In the genomic region with DNA sequence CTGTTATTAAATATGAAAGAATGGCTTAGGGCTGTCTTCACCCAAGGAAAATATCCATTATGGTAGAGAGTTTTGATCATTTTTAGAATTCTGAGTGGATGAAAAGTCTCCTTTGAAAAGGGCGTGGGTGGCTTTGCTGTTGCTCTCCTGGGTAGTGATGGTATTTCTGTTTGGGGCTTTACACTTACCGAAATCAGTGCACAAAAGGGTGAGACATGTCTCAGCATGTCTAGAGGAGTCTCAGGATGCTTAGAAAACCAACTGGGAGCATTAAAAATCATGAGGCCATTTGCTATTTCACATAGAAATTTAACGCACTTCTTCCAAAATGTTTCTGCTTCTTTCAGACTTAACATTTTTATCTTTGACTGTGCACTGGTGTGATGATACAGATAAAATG, we compare ENCODE assay signal across 14 cellular contexts.
"Had no signal": no experiment of that assay in that cellular context is flagged by ENCODE, and none has a peak within 500 bp of the region (broad histone marks: within the 10 kb centered on the region; RNA-seq: fewer than 3 reads in every experiment).

No MANE protein-coding gene starts in this region.

- H3K4me3 Mint-ChIP-seq: neural crest cell; T-helper 2 cell treated with Interferon-gamma antibody and Interleukin-4, amounts not matched to agents 5 μg/mL and 100 μg/mL, for 36 hours had no signal

- H3K9me3 ChIP-seq: stomach, thoracic aorta had no signal

- H3K4me3 ChIP-seq: coronary artery, stomach, thoracic aorta had no signal

- FAIRE-seq: endothelial cell of umbilical vein had no signal

- DNase-seq: activated CD4-positive, alpha-beta T cell treated with anti-CD3 and anti-CD28 coated beads for 1 hour; activated naive CD4-positive, alpha-beta T cell treated with anti-CD3 and anti-CD28 coated beads, Interleukin-2, amount 50 U/mL, for 16 hours; aorta; caudate nucleus; effector CD4-positive, alpha-beta T cell; hippocampal formation; kidney glomerular epithelial cell; stimulated activated CD4-positive, alpha-beta T cell treated with anti-CD3 and anti-CD28 coated beads, Interleukin-4, amount 100 ng/mL, for 24 hours; stomach had no signal

- H3K9me3 Mint-ChIP-seq: T-helper 2 cell treated with Interferon-gamma antibody and Interleukin-4, amounts not matched to agents 5 μg/mL and 100 μg/mL, for 36 hours had no signal

- H3K27ac ChIP-seq: coronary artery, stomach, thoracic aorta had no signal

- H3K27ac Mint-ChIP-seq: T-helper 2 cell treated with Interferon-gamma antibody and Interleukin-4, amounts not matched to agents 5 μg/mL and 100 μg/mL, for 36 hours had no signal

- H3K27me3 ChIP-seq: stomach had no signal
